Comparison of ENCODE assay signal across 20 cellular contexts in the genomic region with DNA sequence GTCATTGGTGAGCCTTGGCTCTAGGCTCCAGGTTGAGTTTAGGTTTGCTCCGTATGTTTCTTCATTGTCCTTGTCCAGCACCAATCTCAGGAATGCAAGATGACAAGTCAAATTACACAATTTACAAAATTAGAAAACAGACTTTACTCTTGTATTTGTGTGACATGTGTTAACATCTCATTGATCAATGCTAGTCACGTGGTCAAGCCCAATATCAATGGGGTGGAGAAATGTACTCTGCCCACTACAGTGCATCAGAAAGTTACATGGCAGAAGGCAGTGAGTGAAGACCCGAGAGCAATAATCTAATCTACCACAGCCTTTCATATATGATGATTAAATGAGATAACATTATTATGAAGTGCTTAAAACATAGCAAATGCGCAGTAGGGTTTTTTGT.
"Had no signal": no experiment of that assay in that cellular context is flagged by ENCODE, and none has a peak within 500 bp of the region (broad histone marks: within the 10 kb centered on the region; RNA-seq: fewer than 3 reads in every experiment).

No MANE protein-coding gene starts in this region.

- H3K27ac Mint-ChIP-seq: IgD-negative memory B cell had no signal

- H3K27me3 ChIP-seq: SJSA1 had no signal

- H3K4me3 Mint-ChIP-seq: IgD-negative memory B cell had no signal

- H3K4me1 ChIP-seq: SJSA1 had no signal

- H3K36me3 ChIP-seq: SJSA1 had no signal

- H3K9me3 ChIP-seq: SJSA1 had no signal

- H3K9me3 Mint-ChIP-seq: IgD-negative memory B cell had no signal

- H3K4me3 ChIP-seq: SJSA1, SK-N-MC had no signal

- DNase-seq: KBM-7, MV-4-11, NCI-H1048, NCI-H1105, NCI-H1417, NCI-H1436 treated with DMSO at 0.1 percent for 48 hours, NCI-H1694, NCI-H187 treated with DMSO at 0.1 percent for 48 hours, NCI-H2029 treated with DMSO at 0.1 percent for 48 hours, NCI-H2171 treated with DMSO at 0.1 percent for 48 hours, NCI-H345, NCI-H510A treated with DMSO at 0.1 percent for 48 hours, NCI-H526, NCI-H748 treated with DMSO at 0.1 percent for 48 hours, Right ventricle myocardium superior, RPMI8226, SIG-M5 had no signal

- H3K27ac ChIP-seq: SJSA1, SK-N-MC had no signal

- H3K4me1 Mint-ChIP-seq: IgD-negative memory B cell had no signal
